Comparison of ENCODE assay signal across 15 cellular contexts in the genomic region with DNA sequence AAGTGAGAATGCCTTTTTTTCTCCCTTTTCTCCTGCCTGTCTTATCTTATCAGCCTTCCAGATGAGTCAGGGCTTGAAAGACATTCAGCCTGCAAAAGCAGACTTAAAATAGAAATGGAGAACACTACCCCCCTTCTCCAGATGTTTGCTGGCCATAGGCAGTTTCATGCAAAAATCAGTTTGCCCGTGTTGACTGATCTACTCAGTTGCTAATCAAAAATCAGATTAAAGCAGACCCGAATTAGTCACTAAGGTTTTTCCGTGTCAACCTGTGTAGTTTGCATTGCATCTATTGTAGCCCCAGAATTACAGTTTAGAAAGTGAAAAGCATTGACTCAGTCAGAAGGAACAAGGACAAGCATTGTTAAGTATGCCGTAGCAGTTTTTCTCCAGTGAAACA. TPM values are rescaled to one million over a fixed set of nuclear protein-coding genes. Genes with fewer than 3 reads are reported as not detected.
DNase-seq lines count a peak whose midpoint lies in the region; ATAC-seq and TF ChIP-seq lines count a peak whose summit lies in the region.
"Had no signal": no experiment of that assay in that cellular context is flagged by ENCODE, and none has a peak within 500 bp of the region (broad histone marks: within the 10 kb centered on the region; RNA-seq: fewer than 3 reads in every experiment).

No MANE protein-coding gene starts in this region.

- no TSS peak for BruUV-seq in OCI-LY7 (replicated peaks; lab: Mats Ljungman, UMichigan)

- H3K4me3 ChIP-seq in endodermal cell (ENCODE audit: low read length) (peak overlapping the region; percentile 44), H7 (ENCODE audit: insufficient read depth, low read depth, low read length) (no peak overlapping the region), OCI-LY7 (ENCODE audit: low read depth, low read length, poor library complexity, severe bottlenecking) (no peak overlapping the region)
- H3K4me3 ChIP-seq: HAP-1, spleen, upper lobe of left lung had no signal

- no peaks in the 10 kb centered on the region for H3K27me3 Mint-ChIP-seq in endodermal cell (ENCODE audit: insufficient read depth)

- 29 to 41% methylated on average over 4 of the region's 4 CpGs for WGBS in endodermal cell (ENCODE audit: insufficient coverage in 1 of 2, insufficient read length in 1 of 2), 2 experiments

- peak; percentile 48 for ATAC-seq in HG02870 (IDR thresholded peaks at IDR 0.05; ENCODE audit: unreplicated experiment)
- no peak for ATAC-seq in omental fat pad (ENCODE audit: low FRiP score)
- ATAC-seq: PC-3 had no signal

- intact Hi-C loops in OCI-LY7 (cut with micrococcal nuclease; ENCODE audit: unreplicated experiment), result no loop called here

- H3K4me2 ChIP-seq in OCI-LY7 (ENCODE audit: low read length), result no peak overlapping the region

- H3K9ac ChIP-seq in endodermal cell (ENCODE audit: extremely low read depth, low read length, poor library complexity, severe bottlenecking), result no peak overlapping the region

- H2AFZ ChIP-seq in OCI-LY7 (ENCODE audit: low read length), result no peak overlapping the region

- H3K9me3 ChIP-seq in endodermal cell (ENCODE audit: control insufficient read depth, low read length), result no peaks in the 10 kb centered on the region
- H3K9me3 ChIP-seq in OCI-LY7 (ENCODE audit: low read length), result no peaks in the 10 kb centered on the region
- H3K9me3 ChIP-seq: HAP-1, spleen, upper lobe of left lung had no signal

- H4K20me1 ChIP-seq in OCI-LY7 (ENCODE audit: insufficient read depth, low read length), result 0 out of 2 replicates have a peak, but pooled peaks cover 3% of the 10 kb centered on the region

- POLR2A ChIA-PET in OCI-LY7 (lab: Charles Lee), result no interaction called here

- no peaks in the 10 kb centered on the region for H3K36me3 Mint-ChIP-seq in endodermal cell (ENCODE audit: low read depth)

- no peak for TF ChIP-seq CTCF in endodermal cell (conservative IDR thresholded peaks at IDR 0.05)
- TF ChIP-seq CTCF in OCI-LY7 (conservative IDR thresholded peaks at IDR 0.05; ENCODE audit: low read length), result no peak
- TF ChIP-seq CTCF in omental fat pad (IDR thresholded peaks at IDR 0.05), result no peak

- no peaks in the 10 kb centered on the region for H3K36me3 ChIP-seq in endodermal cell (ENCODE audit: control insufficient read depth, insufficient read depth, low read length)
- no peaks in the 10 kb centered on the region for H3K36me3 ChIP-seq in H7 (replicated peaks; ENCODE audit: control insufficient read depth, insufficient read depth, low read length)
- no peaks in the 10 kb centered on the region for H3K36me3 ChIP-seq in OCI-LY7 (ENCODE audit: insufficient read depth, low read length)
- H3K36me3 ChIP-seq: HAP-1, spleen, upper lobe of left lung had no signal

- H3K27ac ChIP-seq in endodermal cell (ENCODE audit: low read depth, low read length) (no peak overlapping the region), OCI-LY7 (ENCODE audit: low read depth, low read length, poor library complexity, severe bottlenecking) (no peak overlapping the region)
- H3K27ac ChIP-seq: spleen, upper lobe of left lung had no signal

- H3K4me1 Mint-ChIP-seq in endodermal cell, result peaks cover 44% of the 10 kb centered on the region

- peaks cover 14% of the 10 kb centered on the region for H3K4me1 ChIP-seq in endodermal cell (ENCODE audit: control insufficient read depth, insufficient read depth, low read length)
- H3K4me1 ChIP-seq in OCI-LY7 (ENCODE audit: insufficient read depth, low read length, poor library complexity, severe bottlenecking), result no peaks in the 10 kb centered on the region
- H3K4me1 ChIP-seq: HAP-1, spleen, upper lobe of left lung had no signal

- CTCF ChIA-PET in OCI-LY7 (lab: Charles Lee; ENCODE audit: unreplicated experiment), result no interaction called here

- no peaks in the 10 kb centered on the region for H3K9me3 Mint-ChIP-seq in endodermal cell

- no peak overlapping the region for H3K4me3 Mint-ChIP-seq in endodermal cell

- H3K27me3 ChIP-seq in endodermal cell (ENCODE audit: control insufficient read depth, insufficient read depth, low read length, poor library complexity, severe bottlenecking), result no peaks in the 10 kb centered on the region
- H3K27me3 ChIP-seq in H7 (ENCODE audit: control insufficient read depth, insufficient read depth, low read length), result no peaks in the 10 kb centered on the region
- H3K27me3 ChIP-seq: spleen, upper lobe of left lung had no signal

- no peaks in the 10 kb centered on the region for H3K79me2 ChIP-seq in OCI-LY7 (ENCODE audit: insufficient read depth, low read depth, low read length)

- H3K27ac Mint-ChIP-seq in endodermal cell, result no peak overlapping the region

- DNase-seq in RPMI8226, result peak; percentile 3
- DNase-seq in endodermal cell, result no peak
- peak; percentile 62 for DNase-seq in pons (ENCODE audit: low spot score)
- no peak for DNase-seq in H7
- no peak for DNase-seq in OCI-LY7 (ENCODE audit: low spot score)
- DNase-seq in omental fat pad (ENCODE audit: low spot score), result no peak
- DNase-seq: PC-3, spleen, upper lobe of left lung had no signal

- no peaks in the 10 kb centered on the region for H3K9me2 ChIP-seq in OCI-LY7 (ENCODE audit: insufficient read depth, low read length)

RNA-seq across cellular contexts. Expression of gene IL5RA, which starts 56.2 kb away (rescaled TPM):
- not detected for total RNA-seq in endodermal cell
- not detected for polyA plus RNA-seq in endodermal cell (2013, experiment 1 of 2)
- not detected for polyA plus RNA-seq in endodermal cell (2013, experiment 2 of 2)
- total RNA-seq in H7 (2014; rRNA removed; shearing (Covaris generic)), result not detected in 2 replicates
- not detected in 2 replicates for total RNA-seq in OCI-LY7 (2014; rRNA removed; shearing (Covaris generic))
- not detected in 2 replicates for total RNA-seq in OCI-LY7 (2022)
- under 1 TPM in 3 of 4 donors, not detected in 1; 0.36 to 0.47 (median 0.46) TPM for total RNA-seq in omental fat pad
- total RNA-seq: fibroblast of lung; MCF 10A; PC-3; renal cortical epithelial cell; T-helper 1 cell treated with Interleukin-12 subunit alpha and Interleukin-12 subunit beta and Interleukin-4 antibody, amounts not matched to agents 30 ng/mL and 1 ng/mL, for 36 hours had no signal
- polyA plus RNA-seq: fibroblast of lung had no signal

Comparison
In these comparisons a context has a peak if more than half of its experiments do, and no peak if none do; other contexts are left out.
1. DNase-seq: peak in RPMI8226 (single experiment) and pons (single experiment); none in endodermal cell (single experiment), H7 (single experiment), OCI-LY7 (single experiment) and omental fat pad (single experiment).